Comparison of ENCODE assay signal across 11 cellular contexts in genomic region chr11:133710681-133711240, GRCh38.
"Had no signal": no experiment of that assay in that cellular context is flagged by ENCODE, and none has a peak within 500 bp of the region (broad histone marks: within the 10 kb centered on the region; RNA-seq: fewer than 3 reads in every experiment).

No MANE protein-coding gene starts in this region.

- DNase-seq: colonic mucosa; dorsolateral prefrontal cortex; effector memory CD4-positive, alpha-beta T cell; naive thymus-derived CD4-positive, alpha-beta T cell; nephron progenitor cell; posterior cingulate gyrus; sigmoid colon; stimulated activated naive CD4-positive, alpha-beta T cell had no signal

- ATAC-seq: esophagus mucosa; naive thymus-derived CD4-positive, alpha-beta T cell had no signal

- H3K36me3 ChIP-seq: colonic mucosa, sigmoid colon had no signal

- H3K36me3 Mint-ChIP-seq: naive thymus-derived CD4-positive, alpha-beta T cell; type B pancreatic cell had no signal

- H3K4me3 Mint-ChIP-seq: naive thymus-derived CD4-positive, alpha-beta T cell; nephron progenitor cell; type B pancreatic cell had no signal

- H3K27ac Mint-ChIP-seq: naive thymus-derived CD4-positive, alpha-beta T cell; nephron progenitor cell; type B pancreatic cell had no signal

- H3K9me3 Mint-ChIP-seq: nephron progenitor cell, type B pancreatic cell had no signal

- H3K9me3 ChIP-seq: colonic mucosa, sigmoid colon had no signal

- H3K4me1 ChIP-seq: colonic mucosa, sigmoid colon had no signal

- H3K27ac ChIP-seq: colonic mucosa, dorsolateral prefrontal cortex, sigmoid colon, skin epidermis had no signal

- H3K4me1 Mint-ChIP-seq: naive thymus-derived CD4-positive, alpha-beta T cell; nephron progenitor cell had no signal

- H3K27me3 ChIP-seq: colonic mucosa had no signal

- H3K4me3 ChIP-seq: colonic mucosa, dorsolateral prefrontal cortex, sigmoid colon, skin epidermis had no signal
